ENCODE assay signal across 9 cellular contexts in genomic region chr3:11724615-11725339, GRCh38.
DNase-seq lines count a peak whose midpoint lies in the region; ATAC-seq and TF ChIP-seq lines count a peak whose summit lies in the region.
"Had no signal": no experiment of that assay in that cellular context is flagged by ENCODE, and none has a peak within 500 bp of the region (broad histone marks: within the 10 kb centered on the region; RNA-seq: fewer than 3 reads in every experiment).

No MANE protein-coding gene starts in this region.

- H3K27me3 Mint-ChIP-seq in activated naive CD8-positive, alpha-beta T cell treated with anti-CD3 and anti-CD28 coated beads, Interleukin-2, amount 50 U/mL, for 24 hours = peaks cover 23% of the 10 kb centered on the region

- peak overlapping the region; percentile 44 for H3K4me3 Mint-ChIP-seq in activated naive CD8-positive, alpha-beta T cell treated with anti-CD3 and anti-CD28 coated beads, Interleukin-2, amount 50 U/mL, for 24 hours

- no peak for TF ChIP-seq CTCF in foreskin fibroblast (IDR thresholded peaks at IDR 0.05; ENCODE audit: low read depth, low read length)
- TF ChIP-seq CTCF in BE2C (IDR thresholded peaks at IDR 0.05; ENCODE audit: low read depth, low read length) = no peak

- H3K36me3 ChIP-seq in BE2C = no peaks in the 10 kb centered on the region
- H3K36me3 ChIP-seq: neutrophil had no signal

- no peaks in the 10 kb centered on the region for H3K9me3 Mint-ChIP-seq in activated naive CD8-positive, alpha-beta T cell treated with anti-CD3 and anti-CD28 coated beads, Interleukin-2, amount 50 U/mL, for 24 hours

- no peak overlapping the region for H3K27ac Mint-ChIP-seq in activated naive CD8-positive, alpha-beta T cell treated with anti-CD3 and anti-CD28 coated beads, Interleukin-2, amount 50 U/mL, for 24 hours

- H3K36me3 Mint-ChIP-seq in activated naive CD8-positive, alpha-beta T cell treated with anti-CD3 and anti-CD28 coated beads, Interleukin-2, amount 50 U/mL, for 24 hours (ENCODE audit: low read depth) = no peaks in the 10 kb centered on the region

- intact Hi-C loops in sciatic nerve (cut with DNase I) = no loop called here

- ATAC-seq in GM18502 (IDR thresholded peaks at IDR 0.05; ENCODE audit: poor library complexity, unreplicated experiment) (peak; percentile 55), GM19468 (IDR thresholded peaks at IDR 0.05; ENCODE audit: extremely low read depth, unreplicated experiment) (peak; percentile 27), HG03280 (IDR thresholded peaks at IDR 0.05; ENCODE audit: unreplicated experiment) (peak; percentile 46), sciatic nerve (no peak)
- ATAC-seq in activated naive CD8-positive, alpha-beta T cell treated with anti-CD3 and anti-CD28 coated beads, Interleukin-2, amount 50 U/mL, for 24 hours = no peak

- no peak for DNase-seq in activated naive CD8-positive, alpha-beta T cell treated with anti-CD3 and anti-CD28 coated beads, Interleukin-2, amount 50 U/mL, for 24 hours
- DNase-seq in foreskin fibroblast (no peak), BE2C (no peak), sciatic nerve (ENCODE audit: low spot score) (no peak)
- DNase-seq: activated naive CD4-positive, alpha-beta T cell had no signal

- no peaks in the 10 kb centered on the region for H3K9me3 ChIP-seq in BE2C
- H3K9me3 ChIP-seq: neutrophil had no signal

- peaks cover 8% of the 10 kb centered on the region for H3K4me1 Mint-ChIP-seq in activated naive CD8-positive, alpha-beta T cell treated with anti-CD3 and anti-CD28 coated beads, Interleukin-2, amount 50 U/mL, for 24 hours

- no peaks in the 10 kb centered on the region for H3K4me1 ChIP-seq in BE2C

- H3K4me3 ChIP-seq in foreskin fibroblast (ENCODE audit: low read depth in 1 of 2, low read length in 2 of 2) (no peak overlapping the region), BE2C (ENCODE audit: low read depth, low read length) (no peak overlapping the region)

- peaks cover 20% of the 10 kb centered on the region for H3K27me3 ChIP-seq in BE2C

Comparison
In these comparisons a context has a peak if more than half of its experiments do, and no peak if none do; other contexts are left out.
1. ATAC-seq: peak in GM18502 (single experiment), GM19468 (single experiment) and HG03280 (single experiment); none in activated naive CD8-positive, alpha-beta T cell treated with anti-CD3 and anti-CD28 coated beads, Interleukin-2, amount 50 U/mL, for 24 hours (single experiment) and sciatic nerve (single experiment).